ENCODE assay signal across 18 cellular contexts in the genomic region with DNA sequence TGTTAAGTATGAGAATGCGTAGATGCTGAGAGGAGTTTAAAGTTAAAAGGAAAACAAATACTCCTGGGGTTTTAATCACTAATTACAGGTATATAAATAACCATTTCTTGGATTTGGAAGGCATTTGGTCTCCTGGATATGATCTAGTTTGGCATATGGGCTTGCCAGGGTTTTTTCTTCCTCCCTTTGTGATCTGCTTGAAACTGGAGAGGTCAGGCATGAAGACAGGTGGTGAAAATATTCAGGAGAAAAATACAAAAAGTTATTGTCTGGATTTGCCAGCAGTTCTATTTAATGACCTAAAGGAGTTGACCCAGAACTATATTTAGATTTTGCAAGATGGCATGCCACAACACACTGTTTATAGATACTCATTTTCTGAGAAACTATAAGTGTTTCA.
DNase-seq lines count a peak whose midpoint lies in the region; ATAC-seq and TF ChIP-seq lines count a peak whose summit lies in the region.
"Had no signal": no experiment of that assay in that cellular context is flagged by ENCODE, and none has a peak within 500 bp of the region (broad histone marks: within the 10 kb centered on the region; RNA-seq: fewer than 3 reads in every experiment).

No MANE protein-coding gene starts in this region.

- no peak for TF ChIP-seq POLR2A in body of pancreas (IDR thresholded peaks at IDR 0.05)

- no peak overlapping the region for H3K27ac ChIP-seq in body of pancreas
- H3K27ac ChIP-seq: BLaER1 treated with 17β-estradiol and CSF1 and Interleukin-3, amounts not matched to agents 10 nM and 100 nM had no signal

- H3K4me1 ChIP-seq in mucosa of descending colon (ENCODE audit: low read depth) (no peaks in the 10 kb centered on the region), body of pancreas (peaks cover 15% of the 10 kb centered on the region)
- H3K4me1 ChIP-seq: BLaER1 treated with 17β-estradiol and CSF1 and Interleukin-3, amounts not matched to agents 10 nM and 100 nM had no signal

- 78 to 83% methylated on average over 1 of the region's 1 CpG for WGBS in body of pancreas, 2 donors

- H3K36me3 ChIP-seq in mucosa of descending colon (ENCODE audit: low read depth) (no peaks in the 10 kb centered on the region), body of pancreas (replicated peaks in 1 of 2; ENCODE audit: insufficient read depth in 1 of 2, low read depth in 2 of 2) (no peaks in the 10 kb centered on the region)
- H3K36me3 ChIP-seq: BLaER1 treated with 17β-estradiol and CSF1 and Interleukin-3, amounts not matched to agents 10 nM and 100 nM had no signal

- no peak for TF ChIP-seq CTCF in mucosa of descending colon (IDR thresholded peaks at IDR 0.05)
- TF ChIP-seq CTCF in body of pancreas (IDR thresholded peaks at IDR 0.05): no peak

- H3K4me3 ChIP-seq in mucosa of descending colon (no peak overlapping the region), body of pancreas (no peak overlapping the region)
- H3K4me3 ChIP-seq: BLaER1 treated with 17β-estradiol and CSF1 and Interleukin-3, amounts not matched to agents 10 nM and 100 nM had no signal

- no peak for ATAC-seq in HG02884 (IDR thresholded peaks at IDR 0.05; ENCODE audit: unreplicated experiment)
- ATAC-seq in HG03159 (IDR thresholded peaks at IDR 0.05; ENCODE audit: unreplicated experiment): no peak
- no peak for ATAC-seq in mucosa of descending colon
- ATAC-seq in body of pancreas: no peak
- ATAC-seq: CD8-positive, alpha-beta T cell had no signal

- intact Hi-C loops in mucosa of descending colon (cut with DNase I, micrococcal nuclease): no loop called here
- intact Hi-C loops in body of pancreas (cut with DNase I): no loop called here

- H3K9me3 ChIP-seq in mucosa of descending colon: no peaks in the 10 kb centered on the region
- no peaks in the 10 kb centered on the region for H3K9me3 ChIP-seq in body of pancreas
- H3K9me3 ChIP-seq: BLaER1 treated with 17β-estradiol and CSF1 and Interleukin-3, amounts not matched to agents 10 nM and 100 nM had no signal

- DNase-seq in DMS 273 treated with DMSO at 0.1 percent for 48 hours (lab: John Stamatoyannopoulos, UW) (peak; percentile 41), NCI-H146 (lab: John Stamatoyannopoulos, UW) (peak; percentile 94), NCI-H69 (lab: John Stamatoyannopoulos, UW) (peak; percentile 91), cerebellar cortex (ENCODE audit: low spot score) (peak; percentile 95), mucosa of descending colon (no peak), body of pancreas (no peak)
- DNase-seq: CD8-positive, alpha-beta T cell; DMS79 treated with DMSO at 0.1 percent for 48 hours; H7; Kasumi-1; MM.1S; NCI-H1092 treated with DMSO at 0.1 percent for 48 hours; NCI-H187; NCI-H2107; NCI-H510A had no signal

- no peaks in the 10 kb centered on the region for H3K27me3 ChIP-seq in body of pancreas
- H3K27me3 ChIP-seq: BLaER1 treated with 17β-estradiol and CSF1 and Interleukin-3, amounts not matched to agents 10 nM and 100 nM had no signal

Comparison
In these comparisons a context has a peak if more than half of its experiments do, and no peak if none do; other contexts are left out.
1. DNase-seq: peak in DMS 273 treated with DMSO at 0.1 percent for 48 hours (single experiment), NCI-H146 (single experiment), NCI-H69 (single experiment) and cerebellar cortex (single experiment); none in mucosa of descending colon (0 of 3) and body of pancreas (0 of 4).